In genomic region chr20:44735816-44736169, GRCh38 we compare ENCODE assay signal across 13 cellular contexts. TPM values are rescaled to one million over a fixed set of nuclear protein-coding genes. Genes with fewer than 3 reads are reported as not detected.
DNase-seq lines count a peak whose midpoint lies in the region; ATAC-seq and TF ChIP-seq lines count a peak whose summit lies in the region.
"Had no signal": no experiment of that assay in that cellular context is flagged by ENCODE, and none has a peak within 500 bp of the region (broad histone marks: within the 10 kb centered on the region; RNA-seq: fewer than 3 reads in every experiment).

No MANE protein-coding gene starts in this region.

- H3K4me3 ChIP-seq in BLaER1 (no peak overlapping the region), HCT116 (replicated peaks in 1 of 2; ENCODE audit: low read depth in 1 of 2, low read length in 2 of 2) (0 out of 4 replicates have a peak overlapping the region, but pooled peaks of 1 of the 2 experiments have one; percentile 25)
- H3K4me3 ChIP-seq: lung had no signal

- H3K4me3 Mint-ChIP-seq in naive B cell = peak overlapping the region in 5 of 8 donors; percentile 62 to 86 (median 70)

- intact Hi-C loops in HCT116 (cut with micrococcal nuclease) = no loop called here

- H3K27ac Mint-ChIP-seq in naive B cell = peak overlapping the region in 1 of 6 donors; percentile 38

- peaks cover 2 to 9% (median 7%) of the 10 kb centered on the region in 7 donors for H3K9me3 Mint-ChIP-seq in naive B cell

- H3K27me3 Mint-ChIP-seq in naive B cell = peaks cover 5 to 11% (median 7%) of the 10 kb centered on the region in 3 donors

- H2AFZ ChIP-seq in HCT116 (ENCODE audit: low read depth, low read length, poor library complexity, severe bottlenecking) = no peak overlapping the region

- peaks cover 5% of the 10 kb centered on the region; the same call in 1 of the 2 replicates for H3K4me1 ChIP-seq in BLaER1
- H3K4me1 ChIP-seq in HCT116 (ENCODE audit: control insufficient read depth in 1 of 2, insufficient read depth in 2 of 2, low read length in 2 of 2) = peaks cover 4 to 38% of the 10 kb centered on the region in 2 experiments; a peak in 3 of 4 replicates

- H4K20me1 ChIP-seq in BLaER1 = no peaks in the 10 kb centered on the region
- H4K20me1 ChIP-seq in HCT116 (ENCODE audit: insufficient read depth) = no peaks in the 10 kb centered on the region

- BruUV-seq in HCT116 (replicated peaks; lab: Mats Ljungman, UMichigan) = no TSS peak

- H3K4me2 ChIP-seq in BLaER1 = 0 out of 2 replicates have a peak overlapping the region, but pooled peaks have one; percentile 19
- peak overlapping the region; percentile 52 for H3K4me2 ChIP-seq in HCT116 (ENCODE audit: low read length)

- TF ChIP-seq RAD21 in HCT116 (IDR thresholded peaks at IDR 0.05; ENCODE audit: low read depth) = no peak

- peaks cover 9 to 17% (median 10%) of the 10 kb centered on the region in 3 donors for H3K4me1 Mint-ChIP-seq in naive B cell

- TF ChIP-seq CTCF in HCT116 (IDR thresholded peaks at IDR 0.05 in 2 of 3, conservative IDR thresholded peaks at IDR 0.05 in 1 of 3; ENCODE audit: borderline replicate concordance in 1 of 3, insufficient read depth in 1 of 3, low read depth in 2 of 3, low read length in 2 of 3) = no peak

- H3K27ac ChIP-seq in BLaER1 (no peak overlapping the region), HCT116 (ENCODE audit: low read depth, low read length) (0 out of 2 replicates have a peak overlapping the region, but pooled peaks have one; percentile 6), angular gyrus (ENCODE audit: low read depth, low read length) (peak overlapping the region; percentile 79)
- H3K27ac ChIP-seq: epithelial cell of prostate had no signal

- RAD21 ChIA-PET in HCT116 (lab: Charles Lee; ENCODE audit: low non-redundant PET in 1 of 2, low total read pairs in 2 of 2, uncharacterized antibody in 2 of 2, unreplicated experiment in 2 of 2) = no interaction called here

- peaks cover 0 to 13% of the 10 kb centered on the region in 2 donors for H3K36me3 Mint-ChIP-seq in naive B cell

- H3K9me2 ChIP-seq in HCT116 (ENCODE audit: insufficient read depth) = no peaks in the 10 kb centered on the region

- CTCF ChIA-PET in HCT116 (lab: Charles Lee) = interaction anchor here (0.7 to 7.3 kb wide), 3 partner anchors 11 to 51 kb away, joined by 3 to 160 read pairs (median 3); no protein-coding TSS in a partner anchor

- POLR2A ChIA-PET in HCT116 (lab: Charles Lee) = no interaction called here

- peaks cover 11% of the 10 kb centered on the region for H3K9me3 ChIP-seq in BLaER1
- no peaks in the 10 kb centered on the region for H3K9me3 ChIP-seq in HCT116 (ENCODE audit: control insufficient read depth in 1 of 2, insufficient read depth in 1 of 2, low read depth in 1 of 2, low read length in 2 of 2)

- no peaks in the 10 kb centered on the region for H3K79me2 ChIP-seq in HCT116 (ENCODE audit: insufficient read depth, low read length)

- H3K27me3 ChIP-seq in BLaER1 = no peaks in the 10 kb centered on the region
- H3K27me3 ChIP-seq in HCT116 (ENCODE audit: insufficient read depth, low read length) = no peaks in the 10 kb centered on the region

- H3K9ac ChIP-seq in BLaER1 (no peak overlapping the region), HCT116 (ENCODE audit: low read length) (no peak overlapping the region)

- TF ChIP-seq POLR2A in HCT116 (IDR thresholded peaks at IDR 0.05; ENCODE audit: borderline replicate concordance, extremely low read depth, insufficient read depth, insufficient read length) (no peak), GM18505 (IDR thresholded peaks at IDR 0.05; ENCODE audit: borderline replicate concordance, extremely low read depth, insufficient read depth, insufficient read length) (no peak)

- ATAC-seq in HCT116 (no peak), naive B cell (ENCODE audit: low read depth in 2 of 2) (no peak), HG02588 (IDR thresholded peaks at IDR 0.05; ENCODE audit: unreplicated experiment) (no peak), GM18505 (IDR thresholded peaks at IDR 0.05; ENCODE audit: unreplicated experiment) (no peak)

- DNase-seq in HCT116 (ENCODE audit: low read depth, low spot score) = no peak
- no peak for DNase-seq in naive B cell
- no peak for DNase-seq in GOT3 (lab: John Stamatoyannopoulos, UW)
- DNase-seq in activated effector memory CD4-positive, alpha-beta T cell treated with anti-CD3 and anti-CD28 coated beads, Interleukin-2, amount 50 U/mL, for 16 hours = no peak
- DNase-seq: NCI-H2107 had no signal

- no peaks in the 10 kb centered on the region for H3K36me3 ChIP-seq in BLaER1
- H3K36me3 ChIP-seq in HCT116 (ENCODE audit: control insufficient read depth in 1 of 2, insufficient read depth in 2 of 2, low read length in 2 of 2) = no peaks in the 10 kb centered on the region

TF ChIP-seq in HCT116, 20 proteins besides CTCF, POLR2A, EP300 and RAD21:
- TF ChIP-seq ZNF274 (IDR thresholded peaks at IDR 0.05; ENCODE audit: low read depth, low read length) = no peak
- no peak for TF ChIP-seq ELF1 (IDR thresholded peaks at IDR 0.05; ENCODE audit: borderline replicate concordance, low read depth)
- no peak for TF ChIP-seq SRF (IDR thresholded peaks at IDR 0.05; ENCODE audit: low read depth)
- TF ChIP-seq EGR1 (IDR thresholded peaks at IDR 0.05; ENCODE audit: low read depth) = no peak
- no peak for TF ChIP-seq FOSL1 (IDR thresholded peaks at IDR 0.05; ENCODE audit: low read depth)
- no peak for TF ChIP-seq YY1 (IDR thresholded peaks at IDR 0.05; ENCODE audit: extremely low read depth, insufficient replicate concordance, low read depth, low read length)
- no peak for TF ChIP-seq ZBTB33 (IDR thresholded peaks at IDR 0.05; ENCODE audit: extremely low read depth, insufficient replicate concordance, low read length)
- no peak for TF ChIP-seq TCF7L2 (IDR thresholded peaks at IDR 0.05; ENCODE audit: borderline replicate concordance, extremely low read depth, insufficient read depth, insufficient read length)
- no peak for TF ChIP-seq EZH2 (IDR thresholded peaks at IDR 0.05)
- no peak for TF ChIP-seq SIN3A (IDR thresholded peaks at IDR 0.05; ENCODE audit: low read depth)
- TF ChIP-seq POLR2AphosphoS5 (IDR thresholded peaks at IDR 0.05; ENCODE audit: low read depth, low read length) = no peak
- no peak for TF ChIP-seq ATF3 (IDR thresholded peaks at IDR 0.05)
- no peak for TF ChIP-seq CEBPB (IDR thresholded peaks at IDR 0.05; ENCODE audit: low read depth)
- no peak for TF ChIP-seq SP1 (IDR thresholded peaks at IDR 0.05; ENCODE audit: low read depth)
- TF ChIP-seq CBX3 (IDR thresholded peaks at IDR 0.05; ENCODE audit: low read depth) = no peak
- no peak for TF ChIP-seq ZFX (IDR thresholded peaks at IDR 0.05)
- no peak for TF ChIP-seq EZH2phosphoT487 (IDR thresholded peaks at IDR 0.05; ENCODE audit: borderline replicate concordance)

RNA-seq across cellular contexts. Expression of gene KCNK15, which starts 9.9 kb away (rescaled TPM):
- total RNA-seq in HCT116 (2021; ENCODE audit: unreplicated experiment) = not detected
- not detected in 2 replicates for polyA plus RNA-seq in HCT116 (2012)
- not detected for polyA plus RNA-seq in naive B cell (ENCODE audit: low read depth in 6 of 6)
- total RNA-seq: LHCN-M2, pulmonary artery endothelial cell had no signal

RNA-seq across cellular contexts. Expression of gene CCN5, which starts 20.6 kb away (rescaled TPM):
- 0.20 TPM for total RNA-seq in HCT116 (2021; ENCODE audit: unreplicated experiment)
- 0.15 and 0.21 TPM in 2 replicates for polyA plus RNA-seq in HCT116 (2012)
- polyA plus RNA-seq in naive B cell (ENCODE audit: low read depth in 6 of 6) = not detected
- total RNA-seq: LHCN-M2, pulmonary artery endothelial cell had no signal
